8 cellular contexts compared by ENCODE assay signal in the genomic region with DNA sequence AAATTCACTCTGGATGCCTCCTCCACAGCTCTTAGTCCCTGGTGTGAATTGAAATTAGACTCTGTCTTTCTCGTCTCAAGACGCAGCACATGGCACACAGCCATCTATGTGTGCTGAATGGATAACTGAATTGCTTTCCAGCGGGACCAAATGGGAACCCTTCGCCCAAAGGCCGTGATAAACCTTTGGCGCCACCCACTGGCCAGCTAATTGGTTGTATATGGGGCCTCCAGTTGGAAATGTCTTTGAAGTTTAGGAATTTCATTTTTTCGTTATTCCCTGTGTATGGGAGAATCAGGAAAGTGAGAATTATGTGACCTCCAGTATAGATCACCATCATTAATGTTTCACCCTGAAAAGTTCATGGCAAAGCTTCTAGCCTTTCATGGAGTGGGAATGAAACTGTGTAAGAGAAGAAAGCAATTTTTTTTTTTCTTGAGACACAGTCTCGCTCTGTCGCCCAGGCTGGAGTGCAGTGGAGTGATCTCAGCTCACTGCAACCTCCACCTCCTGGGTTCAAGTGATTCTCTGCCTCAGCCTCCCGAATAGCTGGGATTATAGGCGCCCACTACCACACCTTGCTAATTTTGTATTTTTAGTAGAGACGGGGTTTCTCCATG. TPM values are rescaled to one million over a fixed set of nuclear protein-coding genes. Genes with fewer than 3 reads are reported as not detected.
DNase-seq lines count a peak whose midpoint lies in the region; ATAC-seq and TF ChIP-seq lines count a peak whose summit lies in the region.

No MANE protein-coding gene starts in this region.

- H3K27ac ChIP-seq in colonic mucosa (no peak overlapping the region), left lung (no peak overlapping the region)

- no peaks in the 10 kb centered on the region for H3K36me3 ChIP-seq in colonic mucosa
- H3K36me3 ChIP-seq in left lung: no peaks in the 10 kb centered on the region

- TF ChIP-seq CTCF in colonic mucosa (IDR thresholded peaks at IDR 0.05) (peak; percentile 78), left lung (IDR thresholded peaks at IDR 0.05) (peak; percentile 71 to 85)

- peak; percentile 50 for ATAC-seq in GM21529 (IDR thresholded peaks at IDR 0.05; ENCODE audit: unreplicated experiment)
- peak; percentile 97 for ATAC-seq in left lung
- ATAC-seq in HG03039 (IDR thresholded peaks at IDR 0.05; ENCODE audit: unreplicated experiment): no peak

- H3K4me1 ChIP-seq in colonic mucosa (peaks cover 4% of the 10 kb centered on the region), left lung (no peaks in the 10 kb centered on the region)

- peak; percentile 78 for DNase-seq in ACHN
- DNase-seq in NCI-H345 (lab: John Stamatoyannopoulos, UW): peak; percentile 57
- peak; percentile 75 for DNase-seq in activated CD4-positive, alpha-beta T cell treated with anti-CD3 and anti-CD28 coated beads for 48 hours
- peak; percentile 92 for DNase-seq in colonic mucosa
- DNase-seq in left lung: peak; percentile 83 to 91
- peak; percentile 74 for DNase-seq in stimulated activated CD4-positive, alpha-beta T cell treated with anti-CD3 and anti-CD28 coated beads, Interleukin-4, amount 100 ng/mL, for 24 hours

- no peak overlapping the region for H3K9ac ChIP-seq in colonic mucosa (ENCODE audit: low read depth in 2 of 2, low read length in 2 of 2)

- in situ Hi-C loops in ACHN (cut with HindIII; ENCODE audit: low pct_ligation_motif_present, low pct_unique_long_range_greater_than_20kb, low sequenced_read_pairs): no loop called here

- H3K27me3 ChIP-seq in colonic mucosa (no peaks in the 10 kb centered on the region), left lung (no peaks in the 10 kb centered on the region)

- intact Hi-C loops in colonic mucosa (cut with DNase I) (loop anchor here (2.0 to 5.0 kb wide), 2 partner anchors 50 to 389 kb away; no protein-coding TSS in a partner anchor), left lung (cut with DNase I) (no loop called here)

- H3K9me3 ChIP-seq in colonic mucosa (no peaks in the 10 kb centered on the region), left lung (no peaks in the 10 kb centered on the region)

- H3K4me3 ChIP-seq in colonic mucosa (no peak overlapping the region), left lung (no peak overlapping the region)

RNA-seq across cellular contexts. Expression of a gene that starts 9.8 kb away (rescaled TPM):
- total RNA-seq in colonic mucosa: 1,000 to 10,000 TPM in 1 of 2 donors, 100 to 1,000 TPM in 1; 357 to 1,349 TPM
- 100 to 1,000 TPM; 515 to 585 TPM for total RNA-seq in left lung

RNA-seq across cellular contexts. Expression of a gene that starts 43.0 kb away (rescaled TPM):
- total RNA-seq in colonic mucosa (10 to 100 TPM; 30.0 to 31.2 TPM), left lung (10 to 100 TPM; 22.4 to 23.9 TPM)
